Comparison of ENCODE assay signal across 16 cellular contexts in the genomic region with DNA sequence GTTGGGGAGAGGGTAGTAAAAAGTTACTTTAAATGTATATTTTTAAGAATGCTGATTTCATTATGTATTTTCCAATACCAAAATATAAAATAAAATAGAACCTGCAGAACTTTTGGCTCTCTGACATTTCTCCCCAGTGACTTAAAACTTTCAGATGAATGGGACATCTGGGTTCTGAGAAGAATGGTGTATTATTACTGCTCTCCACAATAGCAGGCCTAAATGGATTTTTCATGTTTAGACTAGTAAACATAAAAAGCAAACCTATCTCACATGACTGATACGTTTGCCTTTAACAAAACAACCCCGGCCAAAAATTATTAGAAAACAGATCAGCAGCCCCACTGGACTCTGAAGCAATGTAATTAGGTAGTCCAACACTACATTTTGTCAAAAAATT.
"Had no signal": no experiment of that assay in that cellular context is flagged by ENCODE, and none has a peak within 500 bp of the region (broad histone marks: within the 10 kb centered on the region; RNA-seq: fewer than 3 reads in every experiment).

No MANE protein-coding gene starts in this region.

- DNase-seq: colonic mucosa; cortex of kidney; effector memory CD4-positive, alpha-beta T cell; foreskin keratinocyte; glutamatergic neuron; head of caudate nucleus; heart right ventricle; left cardiac atrium; left ventricle myocardium superior; lower lobe of right lung; mesendoderm; midbrain had no signal

- FAIRE-seq: endothelial cell of umbilical vein, frontal cortex, islet of Langerhans, keratinocyte had no signal
